In the genomic region with DNA sequence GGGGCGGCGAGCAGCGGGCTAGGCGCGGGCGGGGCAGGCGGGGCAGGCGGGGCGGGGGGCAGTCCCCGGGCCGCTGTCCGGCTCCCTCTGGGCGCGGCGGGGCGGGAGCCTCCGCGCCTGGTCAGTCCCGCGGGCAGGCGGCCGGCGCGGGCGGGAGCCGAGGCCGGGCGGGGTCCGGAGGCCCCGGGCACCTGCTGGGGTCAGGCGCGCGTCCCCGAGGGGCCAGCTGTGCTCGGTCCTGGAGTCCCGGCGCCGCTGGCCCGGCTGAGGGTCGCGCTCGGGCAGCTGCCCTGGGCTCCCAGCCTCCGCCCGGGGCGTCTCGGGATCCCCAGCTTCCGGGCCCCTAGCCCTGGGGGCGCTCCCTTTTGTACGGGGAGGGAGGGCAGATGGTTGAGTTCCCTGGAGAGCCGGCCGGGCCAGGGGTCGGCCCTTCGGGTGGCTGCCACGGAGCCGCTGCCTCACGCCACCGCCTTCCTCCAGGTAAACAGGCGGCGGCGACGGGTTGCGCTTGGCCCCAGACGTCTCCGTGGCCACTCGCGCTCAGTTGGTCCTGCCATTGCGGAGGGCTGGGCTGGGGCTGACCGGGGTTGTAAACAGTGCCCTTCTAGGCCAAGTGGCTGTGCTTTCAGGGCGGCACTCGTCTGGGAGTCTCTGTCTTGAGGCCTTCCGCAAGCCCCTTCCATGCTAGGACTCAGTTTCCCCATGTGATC, we compare ENCODE assay signal across 8 cellular contexts. TPM values are rescaled to one million over a fixed set of nuclear protein-coding genes. Genes with fewer than 3 reads are reported as not detected.
DNase-seq lines count a peak whose midpoint lies in the region; ATAC-seq and TF ChIP-seq lines count a peak whose summit lies in the region.

No MANE protein-coding gene starts in this region.

- H3K36me3 ChIP-seq in HAP-1 (replicated peaks) = peaks cover 19% of the 10 kb centered on the region

- peaks cover 28% of the 10 kb centered on the region for H3K4me1 Mint-ChIP-seq in activated naive CD8-positive, alpha-beta T cell (ENCODE audit: low read depth)

- in situ Hi-C loops in HAP-1 (cut with MboI; ENCODE audit: low sequenced_read_pairs) = no loop called here

- H3K4me3 ChIP-seq in HAP-1 = peak overlapping the region; percentile 79
- H3K4me3 ChIP-seq in right cardiac atrium (ENCODE audit: low read length) = peak overlapping the region; percentile 100
- peak overlapping the region; percentile 83 for H3K4me3 ChIP-seq in skeletal muscle cell (ENCODE audit: low read depth, low read length)

- H3K9me3 ChIP-seq in HAP-1 = no peaks in the 10 kb centered on the region
- H3K9me3 ChIP-seq in right cardiac atrium (ENCODE audit: control insufficient read depth, low read length) = no peaks in the 10 kb centered on the region

- H3K4me1 ChIP-seq in HAP-1 (peaks cover 18% of the 10 kb centered on the region), right cardiac atrium (ENCODE audit: control insufficient read depth, insufficient read depth, low read length) (peaks cover 3% of the 10 kb centered on the region)

- peaks cover 2% of the 10 kb centered on the region for H3K36me3 Mint-ChIP-seq in activated naive CD8-positive, alpha-beta T cell

- H3K27ac ChIP-seq in right cardiac atrium (ENCODE audit: low read length) = peak overlapping the region; percentile 62

- ATAC-seq in right cardiac atrium (peak; percentile 52 to 56), GM18519 (IDR thresholded peaks at IDR 0.05; ENCODE audit: low FRiP score, unreplicated experiment) (no peak)

- no peak for TF ChIP-seq CTCF in GM10266 (IDR thresholded peaks at IDR 0.05; ENCODE audit: control insufficient read depth, insufficient read depth, low read depth, missing control alignments)

- H3K4me3 Mint-ChIP-seq in activated naive CD8-positive, alpha-beta T cell = peak overlapping the region; percentile 89

- intact Hi-C loops in right cardiac atrium (cut with DNase I) = no loop called here

- DNase-seq in GM10266 (ENCODE audit: extremely low spot score) (peak; percentile 53), HAP-1 (ENCODE audit: low spot score in 2 of 2) (peak in 1 of 2 experiments; percentile 57), M059J (ENCODE audit: low read depth) (peak; percentile 38), right cardiac atrium (peak; percentile 35 to 74 (median 64)), skeletal muscle cell (ENCODE audit: low read depth) (no peak), dedifferentiated amniotic fluid mesenchymal stem cell (ENCODE audit: extremely low spot score) (no peak)

- no peaks in the 10 kb centered on the region for H3K9me3 Mint-ChIP-seq in activated naive CD8-positive, alpha-beta T cell (ENCODE audit: low read depth)

- peaks cover 4% of the 10 kb centered on the region; the same call in 1 of the 2 replicates for H3K27me3 ChIP-seq in HAP-1 (ENCODE audit: low read depth)
- H3K27me3 ChIP-seq in right cardiac atrium (ENCODE audit: control insufficient read depth, insufficient read depth) = no peaks in the 10 kb centered on the region

- whole genome bisulfite sequencing in right cardiac atrium = under 1% methylated on average over 66 of the region's 71 CpGs

- no peaks in the 10 kb centered on the region for H3K27me3 Mint-ChIP-seq in activated naive CD8-positive, alpha-beta T cell

- peak overlapping the region; percentile 79 for H3K27ac Mint-ChIP-seq in activated naive CD8-positive, alpha-beta T cell

RNA-seq across cellular contexts. Expression of gene ZBTB34, which starts 0.5 kb away (rescaled TPM):
- 1.9 and 4.3 TPM in 2 replicates for total RNA-seq in M059J (2014; rRNA removed; shearing (Covaris generic))
- 1 to 10 TPM; 5.2 to 6.0 (median 5.4) TPM for total RNA-seq in right cardiac atrium
- polyA plus RNA-seq in right cardiac atrium = 2.4 TPM

RNA-seq across cellular contexts. Expression of gene RALGPS1, which starts 53.7 kb away (rescaled TPM):
- 3.6 and 9.8 TPM in 2 replicates for total RNA-seq in M059J (2014; rRNA removed; shearing (Covaris generic))
- total RNA-seq in right cardiac atrium = 10 to 100 TPM; 11.9 to 19.5 (median 17.5) TPM
- 10.8 TPM for polyA plus RNA-seq in right cardiac atrium

RNA-seq across cellular contexts. Expression of gene ZBTB43, which starts 56.1 kb away (rescaled TPM):
- total RNA-seq in M059J (2014; rRNA removed; shearing (Covaris generic)) = 6.4 and 9.3 TPM in 2 replicates
- 10 to 100 TPM; 17.2 to 23.4 (median 19.6) TPM for total RNA-seq in right cardiac atrium
- 7.5 TPM for polyA plus RNA-seq in right cardiac atrium

Comparison
In these comparisons a context has a peak if more than half of its experiments do, and no peak if none do; other contexts are left out.
1. DNase-seq: peak in GM10266 (single experiment), M059J (single experiment) and right cardiac atrium (3 of 3); none in skeletal muscle cell (single experiment) and dedifferentiated amniotic fluid mesenchymal stem cell (single experiment).
2. Peak in every context shown above with its lines, with median percentiles within 50 percentile points of each other: H3K4me3 ChIP-seq.